Comparison of ENCODE assay signal across 1 cellular context in the genomic region with DNA sequence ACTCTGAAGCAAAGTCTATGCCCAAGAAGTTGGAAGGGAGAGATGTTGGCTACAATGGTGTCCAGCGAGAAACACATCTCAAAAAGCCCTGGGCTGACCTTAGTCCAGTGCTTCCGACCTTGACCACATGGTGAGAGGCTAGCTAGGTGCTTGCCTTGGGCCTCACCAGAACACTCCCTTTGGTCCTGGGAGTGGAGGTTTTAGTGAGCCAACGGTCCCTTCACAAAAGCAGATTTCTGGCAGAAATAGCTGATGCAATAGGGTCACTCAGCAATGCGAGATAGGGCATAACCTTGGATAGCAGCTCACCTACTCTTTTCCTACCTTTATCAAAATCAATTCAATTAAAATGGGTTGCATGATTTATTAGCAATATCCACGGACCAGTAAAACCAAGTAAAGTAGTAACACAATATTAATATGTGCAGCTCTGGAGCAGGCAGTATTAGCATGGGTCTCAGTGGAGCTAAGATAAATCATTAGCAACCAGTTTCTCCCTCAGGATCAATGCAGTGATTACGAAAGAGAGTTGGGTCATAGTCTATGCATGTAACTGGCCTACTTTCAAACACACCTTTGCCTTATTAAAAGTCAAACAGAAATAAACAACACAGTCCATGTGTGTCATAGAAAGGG.
A peak's percentile ranks its signal among the peaks of the same experiment; 100 is the strongest.
TF ChIP-seq lines count a peak whose summit lies in the region.

No MANE protein-coding gene starts in this region.

TF ChIP-seq in K562, 482 proteins besides CTCF, POLR2A, EP300 and RAD21 (continues in another document):
- TF ChIP-seq SNRNP70 (optimal IDR thresholded peaks at IDR 0.05; ENCODE audit: low read depth, low read length) (no peak), DIDO1 (tag; IDR thresholded peaks at IDR 0.05; ENCODE audit: low read depth) (no peak), TCFL5 (CRISPR knock-in tag; conservative IDR thresholded peaks at IDR 0.05) (no peak), TEAD2 (tag; IDR thresholded peaks at IDR 0.05) (no peak), ZNF589 (CRISPR knock-in tag; IDR thresholded peaks at IDR 0.05; ENCODE audit: low read depth) (no peak), ZNF184 (CRISPR knock-in tag; IDR thresholded peaks at IDR 0.05) (no peak), KAT2B (IDR thresholded peaks at IDR 0.05; ENCODE audit: low read depth, low read length) (no peak), MAFK (IDR thresholded peaks at IDR 0.05; ENCODE audit: low read length) (no peak), ZNF830 (CRISPR knock-in tag; IDR thresholded peaks at IDR 0.05) (no peak), ILF3 (IDR thresholded peaks at IDR 0.05; ENCODE audit: borderline replicate concordance) (no peak), MEF2A (IDR thresholded peaks at IDR 0.05; ENCODE audit: control insufficient read depth, low read depth, low read length) (no peak), ZNF12 (CRISPR knock-in tag; IDR thresholded peaks at IDR 0.05) (no peak), PTBP1 (IDR thresholded peaks at IDR 0.05; ENCODE audit: low read depth, low read length) (no peak), SMAD4 (CRISPR knock-in tag; conservative IDR thresholded peaks at IDR 0.05) (peak; percentile 69; the same call in 1 of the 2 replicates), ZNF311 (CRISPR knock-in tag; IDR thresholded peaks at IDR 0.05) (0 out of 2 replicates have a peak, but pooled peaks have one; percentile 29), CBX8 (IDR thresholded peaks at IDR 0.05; ENCODE audit: borderline replicate concordance, extremely low read depth, low read depth, low read length, poor library complexity, severe bottlenecking) (no peak), BCL6 (CRISPR knock-in tag; IDR thresholded peaks at IDR 0.05) (no peak), CXXC5 (CRISPR knock-in tag; IDR thresholded peaks at IDR 0.05) (peak; percentile 44; the same call in 1 of the 2 replicates), MED1 (CRISPR knock-in tag; IDR thresholded peaks at IDR 0.05; ENCODE audit: borderline replicate concordance) (no peak), CSDE1 (IDR thresholded peaks at IDR 0.05) (no peak), BRD9 (IDR thresholded peaks at IDR 0.05; ENCODE audit: low read depth, partially characterized antibody) (peak; percentile 81), ZNF197 (CRISPR knock-in tag; IDR thresholded peaks at IDR 0.05; ENCODE audit: low read depth) (no peak), POU5F1 (IDR thresholded peaks at IDR 0.05; ENCODE audit: borderline replicate concordance, low read depth, low read length, partially characterized antibody) (no peak), TCF7L2 (IDR thresholded peaks at IDR 0.05; ENCODE audit: low read depth, low read length) (no peak), SETDB1 (IDR thresholded peaks at IDR 0.05; ENCODE audit: low read length) (no peak), ERF (CRISPR knock-in tag; IDR thresholded peaks at IDR 0.05) (no peak), ASH1L (IDR thresholded peaks at IDR 0.05; ENCODE audit: borderline replicate concordance, low read depth, partially characterized antibody) (no peak), BCOR (IDR thresholded peaks at IDR 0.05) (no peak), FOXJ3 (CRISPR knock-in tag; IDR thresholded peaks at IDR 0.05) (no peak), ZNF696 (CRISPR knock-in tag; conservative IDR thresholded peaks at IDR 0.05) (no peak), MCM7 (IDR thresholded peaks at IDR 0.05) (no peak), CBFB (CRISPR knock-in tag; IDR thresholded peaks at IDR 0.05) (no peak), CREBBP (IDR thresholded peaks at IDR 0.05; ENCODE audit: low read depth, low read length) (no peak), NFXL1 (CRISPR knock-in tag; IDR thresholded peaks at IDR 0.05) (no peak), EHMT2 (IDR thresholded peaks at IDR 0.05) (no peak), SRSF9 (IDR thresholded peaks at IDR 0.05; ENCODE audit: borderline replicate concordance, low read depth, low read length) (no peak), NELFE (IDR thresholded peaks at IDR 0.05; ENCODE audit: insufficient read depth, insufficient read length) (no peak), TSC22D4 (tag; IDR thresholded peaks at IDR 0.05) (no peak), ZNF695 (CRISPR knock-in tag; IDR thresholded peaks at IDR 0.05) (no peak), ATF7 (IDR thresholded peaks at IDR 0.05) (peak; percentile 70; the same call in 1 of the 2 replicates), RBM15 (IDR thresholded peaks at IDR 0.05; ENCODE audit: insufficient read depth, low read length) (no peak), ZNF224 (CRISPR knock-in tag; IDR thresholded peaks at IDR 0.05) (no peak), STAT5B (CRISPR knock-in tag; IDR thresholded peaks at IDR 0.05) (no peak), ARHGAP35 (IDR thresholded peaks at IDR 0.05; ENCODE audit: partially characterized antibody) (no peak), PHF21A (IDR thresholded peaks at IDR 0.05; ENCODE audit: borderline replicate concordance, low read depth) (no peak), NONO (IDR thresholded peaks at IDR 0.05; ENCODE audit: low read depth in 2 of 2, low read length in 1 of 2) (no peak), KLF16 (IDR thresholded peaks at IDR 0.05) (no peak), NCOA4 (IDR thresholded peaks at IDR 0.05; ENCODE audit: partially characterized antibody) (no peak), ZNF384 (IDR thresholded peaks at IDR 0.05; ENCODE audit: low read depth, low read length) (no peak), TRIM24 (IDR thresholded peaks at IDR 0.05) (peak in 1 of 2 experiments; percentile 28; a peak in 1 of 4 replicates), CEBPG (CRISPR knock-in tag; IDR thresholded peaks at IDR 0.05) (peak; percentile 95), CEBPG (tag; conservative IDR thresholded peaks at IDR 0.05 in 1 of 2, IDR thresholded peaks at IDR 0.05 in 1 of 2) (peak; percentile 71 to 88)
- TF ChIP-seq, protein P1, sequence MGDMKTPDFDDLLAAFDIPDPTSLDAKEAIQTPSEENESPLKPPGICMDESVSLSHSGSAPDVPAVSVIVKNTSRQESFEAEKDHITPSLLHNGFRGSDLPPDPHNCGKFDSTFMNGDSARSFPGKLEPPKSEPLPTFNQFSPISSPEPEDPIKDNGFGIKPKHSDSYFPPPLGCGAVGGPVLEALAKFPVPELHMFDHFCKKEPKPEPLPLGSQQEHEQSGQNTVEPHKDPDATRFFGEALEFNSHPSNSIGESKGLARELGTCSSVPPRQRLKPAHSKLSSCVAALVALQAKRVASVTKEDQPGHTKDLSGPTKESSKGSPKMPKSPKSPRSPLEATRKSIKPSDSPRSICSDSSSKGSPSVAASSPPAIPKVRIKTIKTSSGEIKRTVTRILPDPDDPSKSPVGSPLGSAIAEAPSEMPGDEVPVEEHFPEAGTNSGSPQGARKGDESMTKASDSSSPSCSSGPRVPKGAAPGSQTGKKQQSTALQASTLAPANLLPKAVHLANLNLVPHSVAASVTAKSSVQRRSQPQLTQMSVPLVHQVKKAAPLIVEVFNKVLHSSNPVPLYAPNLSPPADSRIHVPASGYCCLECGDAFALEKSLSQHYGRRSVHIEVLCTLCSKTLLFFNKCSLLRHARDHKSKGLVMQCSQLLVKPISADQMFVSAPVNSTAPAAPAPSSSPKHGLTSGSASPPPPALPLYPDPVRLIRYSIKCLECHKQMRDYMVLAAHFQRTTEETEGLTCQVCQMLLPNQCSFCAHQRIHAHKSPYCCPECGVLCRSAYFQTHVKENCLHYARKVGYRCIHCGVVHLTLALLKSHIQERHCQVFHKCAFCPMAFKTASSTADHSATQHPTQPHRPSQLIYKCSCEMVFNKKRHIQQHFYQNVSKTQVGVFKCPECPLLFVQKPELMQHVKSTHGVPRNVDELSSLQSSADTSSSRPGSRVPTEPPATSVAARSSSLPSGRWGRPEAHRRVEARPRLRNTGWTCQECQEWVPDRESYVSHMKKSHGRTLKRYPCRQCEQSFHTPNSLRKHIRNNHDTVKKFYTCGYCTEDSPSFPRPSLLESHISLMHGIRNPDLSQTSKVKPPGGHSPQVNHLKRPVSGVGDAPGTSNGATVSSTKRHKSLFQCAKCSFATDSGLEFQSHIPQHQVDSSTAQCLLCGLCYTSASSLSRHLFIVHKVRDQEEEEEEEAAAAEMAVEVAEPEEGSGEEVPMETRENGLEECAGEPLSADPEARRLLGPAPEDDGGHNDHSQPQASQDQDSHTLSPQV (IDR thresholded peaks at IDR 0.05) = peak; percentile 59; the same call in 1 of the 2 replicates
- TF ChIP-seq, protein P2, sequence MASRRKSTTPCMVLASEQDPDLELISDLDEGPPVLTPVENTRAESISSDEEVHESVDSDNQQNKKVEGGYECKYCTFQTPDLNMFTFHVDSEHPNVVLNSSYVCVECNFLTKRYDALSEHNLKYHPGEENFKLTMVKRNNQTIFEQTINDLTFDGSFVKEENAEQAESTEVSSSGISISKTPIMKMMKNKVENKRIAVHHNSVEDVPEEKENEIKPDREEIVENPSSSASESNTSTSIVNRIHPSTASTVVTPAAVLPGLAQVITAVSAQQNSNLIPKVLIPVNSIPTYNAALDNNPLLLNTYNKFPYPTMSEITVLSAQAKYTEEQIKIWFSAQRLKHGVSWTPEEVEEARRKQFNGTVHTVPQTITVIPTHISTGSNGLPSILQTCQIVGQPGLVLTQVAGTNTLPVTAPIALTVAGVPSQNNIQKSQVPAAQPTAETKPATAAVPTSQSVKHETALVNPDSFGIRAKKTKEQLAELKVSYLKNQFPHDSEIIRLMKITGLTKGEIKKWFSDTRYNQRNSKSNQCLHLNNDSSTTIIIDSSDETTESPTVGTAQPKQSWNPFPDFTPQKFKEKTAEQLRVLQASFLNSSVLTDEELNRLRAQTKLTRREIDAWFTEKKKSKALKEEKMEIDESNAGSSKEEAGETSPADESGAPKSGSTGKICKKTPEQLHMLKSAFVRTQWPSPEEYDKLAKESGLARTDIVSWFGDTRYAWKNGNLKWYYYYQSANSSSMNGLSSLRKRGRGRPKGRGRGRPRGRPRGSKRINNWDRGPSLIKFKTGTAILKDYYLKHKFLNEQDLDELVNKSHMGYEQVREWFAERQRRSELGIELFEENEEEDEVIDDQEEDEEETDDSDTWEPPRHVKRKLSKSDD (conservative IDR thresholded peaks at IDR 0.05; ENCODE audit: low read length) = no peak
- TF ChIP-seq, protein P3, sequence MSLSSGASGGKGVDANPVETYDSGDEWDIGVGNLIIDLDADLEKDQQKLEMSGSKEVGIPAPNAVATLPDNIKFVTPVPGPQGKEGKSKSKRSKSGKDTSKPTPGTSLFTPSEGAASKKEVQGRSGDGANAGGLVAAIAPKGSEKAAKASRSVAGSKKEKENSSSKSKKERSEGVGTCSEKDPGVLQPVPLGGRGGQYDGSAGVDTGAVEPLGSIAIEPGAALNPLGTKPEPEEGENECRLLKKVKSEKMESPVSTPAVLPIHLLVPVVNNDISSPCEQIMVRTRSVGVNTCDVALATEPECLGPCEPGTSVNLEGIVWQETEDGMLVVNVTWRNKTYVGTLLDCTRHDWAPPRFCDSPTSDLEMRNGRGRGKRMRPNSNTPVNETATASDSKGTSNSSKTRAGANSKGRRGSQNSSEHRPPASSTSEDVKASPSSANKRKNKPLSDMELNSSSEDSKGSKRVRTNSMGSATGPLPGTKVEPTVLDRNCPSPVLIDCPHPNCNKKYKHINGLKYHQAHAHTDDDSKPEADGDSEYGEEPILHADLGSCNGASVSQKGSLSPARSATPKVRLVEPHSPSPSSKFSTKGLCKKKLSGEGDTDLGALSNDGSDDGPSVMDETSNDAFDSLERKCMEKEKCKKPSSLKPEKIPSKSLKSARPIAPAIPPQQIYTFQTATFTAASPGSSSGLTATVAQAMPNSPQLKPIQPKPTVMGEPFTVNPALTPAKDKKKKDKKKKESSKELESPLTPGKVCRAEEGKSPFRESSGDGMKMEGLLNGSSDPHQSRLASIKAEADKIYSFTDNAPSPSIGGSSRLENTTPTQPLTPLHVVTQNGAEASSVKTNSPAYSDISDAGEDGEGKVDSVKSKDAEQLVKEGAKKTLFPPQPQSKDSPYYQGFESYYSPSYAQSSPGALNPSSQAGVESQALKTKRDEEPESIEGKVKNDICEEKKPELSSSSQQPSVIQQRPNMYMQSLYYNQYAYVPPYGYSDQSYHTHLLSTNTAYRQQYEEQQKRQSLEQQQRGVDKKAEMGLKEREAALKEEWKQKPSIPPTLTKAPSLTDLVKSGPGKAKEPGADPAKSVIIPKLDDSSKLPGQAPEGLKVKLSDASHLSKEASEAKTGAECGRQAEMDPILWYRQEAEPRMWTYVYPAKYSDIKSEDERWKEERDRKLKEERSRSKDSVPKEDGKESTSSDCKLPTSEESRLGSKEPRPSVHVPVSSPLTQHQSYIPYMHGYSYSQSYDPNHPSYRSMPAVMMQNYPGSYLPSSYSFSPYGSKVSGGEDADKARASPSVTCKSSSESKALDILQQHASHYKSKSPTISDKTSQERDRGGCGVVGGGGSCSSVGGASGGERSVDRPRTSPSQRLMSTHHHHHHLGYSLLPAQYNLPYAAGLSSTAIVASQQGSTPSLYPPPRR (CRISPR knock-in tag; IDR thresholded peaks at IDR 0.05; ENCODE audit: borderline replicate concordance) = no peak
- TF ChIP-seq, protein P4, sequence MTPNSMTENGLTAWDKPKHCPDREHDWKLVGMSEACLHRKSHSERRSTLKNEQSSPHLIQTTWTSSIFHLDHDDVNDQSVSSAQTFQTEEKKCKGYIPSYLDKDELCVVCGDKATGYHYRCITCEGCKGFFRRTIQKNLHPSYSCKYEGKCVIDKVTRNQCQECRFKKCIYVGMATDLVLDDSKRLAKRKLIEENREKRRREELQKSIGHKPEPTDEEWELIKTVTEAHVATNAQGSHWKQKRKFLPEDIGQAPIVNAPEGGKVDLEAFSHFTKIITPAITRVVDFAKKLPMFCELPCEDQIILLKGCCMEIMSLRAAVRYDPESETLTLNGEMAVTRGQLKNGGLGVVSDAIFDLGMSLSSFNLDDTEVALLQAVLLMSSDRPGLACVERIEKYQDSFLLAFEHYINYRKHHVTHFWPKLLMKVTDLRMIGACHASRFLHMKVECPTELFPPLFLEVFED (CRISPR knock-in tag; conservative IDR thresholded peaks at IDR 0.05) = no peak
- TF ChIP-seq, protein P5, sequence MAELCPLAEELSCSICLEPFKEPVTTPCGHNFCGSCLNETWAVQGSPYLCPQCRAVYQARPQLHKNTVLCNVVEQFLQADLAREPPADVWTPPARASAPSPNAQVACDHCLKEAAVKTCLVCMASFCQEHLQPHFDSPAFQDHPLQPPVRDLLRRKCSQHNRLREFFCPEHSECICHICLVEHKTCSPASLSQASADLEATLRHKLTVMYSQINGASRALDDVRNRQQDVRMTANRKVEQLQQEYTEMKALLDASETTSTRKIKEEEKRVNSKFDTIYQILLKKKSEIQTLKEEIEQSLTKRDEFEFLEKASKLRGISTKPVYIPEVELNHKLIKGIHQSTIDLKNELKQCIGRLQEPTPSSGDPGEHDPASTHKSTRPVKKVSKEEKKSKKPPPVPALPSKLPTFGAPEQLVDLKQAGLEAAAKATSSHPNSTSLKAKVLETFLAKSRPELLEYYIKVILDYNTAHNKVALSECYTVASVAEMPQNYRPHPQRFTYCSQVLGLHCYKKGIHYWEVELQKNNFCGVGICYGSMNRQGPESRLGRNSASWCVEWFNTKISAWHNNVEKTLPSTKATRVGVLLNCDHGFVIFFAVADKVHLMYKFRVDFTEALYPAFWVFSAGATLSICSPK (IDR thresholded peaks at IDR 0.05; ENCODE audit: borderline replicate concordance) = no peak
- TF ChIP-seq, protein P6, sequence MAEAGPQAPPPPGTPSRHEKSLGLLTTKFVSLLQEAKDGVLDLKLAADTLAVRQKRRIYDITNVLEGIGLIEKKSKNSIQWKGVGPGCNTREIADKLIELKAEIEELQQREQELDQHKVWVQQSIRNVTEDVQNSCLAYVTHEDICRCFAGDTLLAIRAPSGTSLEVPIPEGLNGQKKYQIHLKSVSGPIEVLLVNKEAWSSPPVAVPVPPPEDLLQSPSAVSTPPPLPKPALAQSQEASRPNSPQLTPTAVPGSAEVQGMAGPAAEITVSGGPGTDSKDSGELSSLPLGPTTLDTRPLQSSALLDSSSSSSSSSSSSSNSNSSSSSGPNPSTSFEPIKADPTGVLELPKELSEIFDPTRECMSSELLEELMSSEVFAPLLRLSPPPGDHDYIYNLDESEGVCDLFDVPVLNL (CRISPR knock-in tag; IDR thresholded peaks at IDR 0.05; ENCODE audit: low read depth) = no peak
